25 cellular contexts compared by ENCODE assay signal in the genomic region with DNA sequence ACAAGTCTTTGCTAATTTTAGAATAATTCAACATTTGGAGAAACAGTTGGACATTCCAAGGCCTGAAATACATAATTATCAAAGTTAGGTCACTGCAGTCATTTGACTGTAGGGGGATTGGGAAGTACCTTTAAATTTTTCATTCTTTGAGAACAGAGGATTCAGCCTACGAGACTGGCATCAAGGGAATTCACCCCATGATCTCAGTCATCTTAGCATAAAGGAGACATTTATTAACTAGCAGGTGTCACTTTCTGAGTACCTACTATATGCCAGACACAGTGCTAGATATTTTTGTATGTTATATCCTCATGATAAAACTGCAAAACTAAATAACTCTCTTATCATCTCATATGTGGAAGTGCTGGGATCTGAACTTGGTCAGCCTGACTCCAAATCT.
DNase-seq lines count a peak whose midpoint lies in the region; ATAC-seq lines count a peak whose summit lies in the region.
"Had no signal": no experiment of that assay in that cellular context is flagged by ENCODE, and none has a peak within 500 bp of the region (broad histone marks: within the 10 kb centered on the region; RNA-seq: fewer than 3 reads in every experiment).

No MANE protein-coding gene starts in this region.

- peak; percentile 78 for ATAC-seq in HG02588 (IDR thresholded peaks at IDR 0.05; ENCODE audit: unreplicated experiment)
- ATAC-seq in HG03354 (IDR thresholded peaks at IDR 0.05; ENCODE audit: poor library complexity, severe bottlenecking, unreplicated experiment), result peak; percentile 84
- no peak for ATAC-seq in HG03135 (IDR thresholded peaks at IDR 0.05; ENCODE audit: unreplicated experiment)
- ATAC-seq: activated T-cell treated with anti-CD3 and anti-CD28 coated beads, Interleukin-2, amount 50 U/mL, for 72 hours; left colon had no signal

- DNase-seq in DMS53 (lab: John Stamatoyannopoulos, UW) (peak; percentile 22), DMS53 treated with DMSO at 0.1 percent for 48 hours (lab: John Stamatoyannopoulos, UW; ENCODE audit: unreplicated experiment) (no peak), NCI-H524 treated with DMSO at 0.1 percent for 48 hours (lab: John Stamatoyannopoulos, UW) (no peak), hypothalamus (lab: John Stamatoyannopoulos, UW) (no peak), NCI-H2196 (lab: John Stamatoyannopoulos, UW; ENCODE audit: unreplicated experiment) (no peak)
- DNase-seq: activated CD4-positive, alpha-beta T cell treated with anti-CD3 and anti-CD28 coated beads, Interleukin-2, amount 10 ng/mL, durations not matched to agents 7 days and 5 days; activated naive CD4-positive, alpha-beta T cell treated with anti-CD3 and anti-CD28 coated beads for 36 hours; activated T-cell treated with anti-CD3 and anti-CD28 coated beads, Interleukin-2, amount 50 U/mL, for 72 hours; brain microvascular endothelial cell; CD4-positive, CD25-positive, alpha-beta regulatory T cell; effector CD8-positive, alpha-beta T cell; EL; erythroblast; foreskin fibroblast; left colon; NCI-H1105; NCI-H1930; NCI-H226; NCI-H774; sigmoid colon; stomach; T-helper 2 cell had no signal
